In genomic region chr4:102574317-102574716, GRCh38 we compare ENCODE assay signal across 1 cellular context.
TF ChIP-seq lines count a peak whose summit lies in the region.

No MANE protein-coding gene starts in this region.

TF ChIP-seq in HepG2, 621 proteins besides CTCF, POLR2A, EP300 and RAD21 (continued from another document):
- TF ChIP-seq UBTF (CRISPR knock-in tag; IDR thresholded peaks at IDR 0.05) = no peak
- TF ChIP-seq ZNF7 (CRISPR knock-in tag; IDR thresholded peaks at IDR 0.05) = no peak
- TF ChIP-seq MTF2 (CRISPR knock-in tag; IDR thresholded peaks at IDR 0.05; ENCODE audit: borderline replicate concordance) = no peak
- no peak for TF ChIP-seq ARNT (IDR thresholded peaks at IDR 0.05)
- no peak for TF ChIP-seq ZFP62 (CRISPR knock-in tag; IDR thresholded peaks at IDR 0.05)
- TF ChIP-seq TP53 (CRISPR knock-in tag; conservative IDR thresholded peaks at IDR 0.05) = no peak
- TF ChIP-seq PRDM4 (CRISPR knock-in tag; IDR thresholded peaks at IDR 0.05; ENCODE audit: borderline replicate concordance) = no peak
- TF ChIP-seq ZNF18 (CRISPR knock-in tag; IDR thresholded peaks at IDR 0.05; ENCODE audit: insufficient replicate concordance) = no peak
- no peak for TF ChIP-seq MYC (CRISPR knock-in tag; IDR thresholded peaks at IDR 0.05; ENCODE audit: borderline replicate concordance)
- no peak for TF ChIP-seq FOXM1 (CRISPR knock-in tag; IDR thresholded peaks at IDR 0.05)
- no peak for TF ChIP-seq ZNF225 (CRISPR knock-in tag; IDR thresholded peaks at IDR 0.05)
- no peak for TF ChIP-seq ZNF772 (CRISPR knock-in tag; IDR thresholded peaks at IDR 0.05)
- no peak for TF ChIP-seq ZNF615 (CRISPR knock-in tag; IDR thresholded peaks at IDR 0.05; ENCODE audit: borderline replicate concordance)
- TF ChIP-seq FOXK1 (CRISPR knock-in tag; IDR thresholded peaks at IDR 0.05; ENCODE audit: borderline replicate concordance, low read depth) = no peak
TF ChIP-seq in HepG2: peak in this region for 0.
